Comparison of ENCODE assay signal across 8 cellular contexts in genomic region chr2:176001281-176001902, GRCh38. TPM values are rescaled to one million over a fixed set of nuclear protein-coding genes. Genes with fewer than 3 reads are reported as not detected.
DNase-seq lines count a peak whose midpoint lies in the region; ATAC-seq and TF ChIP-seq lines count a peak whose summit lies in the region.

No MANE protein-coding gene starts in this region.

- H3K9me3 Mint-ChIP-seq in activated CD8-positive, alpha-beta T cell treated with anti-CD3 and anti-CD28 coated beads for 36 hours = no peaks in the 10 kb centered on the region
- no peaks in the 10 kb centered on the region for H3K9me3 Mint-ChIP-seq in stimulated activated naive B cell treated with anti-CD40 and anti-IgM and Interleukin-4, amounts not matched to agents 10 μg/mL and 1 μg/mL and 100 μg/mL, for 72 hours

- H3K9me3 ChIP-seq in muscle layer of colon (ENCODE audit: low read length) = no peaks in the 10 kb centered on the region

- peak overlapping the region; percentile 92 for H3K27ac Mint-ChIP-seq in activated CD8-positive, alpha-beta T cell treated with anti-CD3 and anti-CD28 coated beads for 36 hours
- H3K27ac Mint-ChIP-seq in stimulated activated naive B cell treated with anti-CD40 and anti-IgM and Interleukin-4, amounts not matched to agents 10 μg/mL and 1 μg/mL and 100 μg/mL, for 72 hours = peak overlapping the region; percentile 92

- H3K4me1 Mint-ChIP-seq in activated CD8-positive, alpha-beta T cell treated with anti-CD3 and anti-CD28 coated beads for 36 hours (ENCODE audit: low read depth) = peaks cover 13% of the 10 kb centered on the region
- H3K4me1 Mint-ChIP-seq in stimulated activated naive B cell treated with anti-CD40 and anti-IgM and Interleukin-4, amounts not matched to agents 10 μg/mL and 1 μg/mL and 100 μg/mL, for 72 hours = peaks cover 16 to 17% of the 10 kb centered on the region in 2 donors

- POLR2A ChIA-PET in activated CD8-positive, alpha-beta T cell treated with anti-CD3 and anti-CD28 coated beads for 36 hours (lab: Charles Lee) = interaction anchor here (1.3 to 1.8 kb wide), 4 partner anchors 9 to 76 kb away, joined by 3 to 5 read pairs (median 3); no protein-coding TSS in a partner anchor

- H3K4me3 Mint-ChIP-seq in activated CD8-positive, alpha-beta T cell treated with anti-CD3 and anti-CD28 coated beads for 36 hours = peak overlapping the region; percentile 97
- H3K4me3 Mint-ChIP-seq in stimulated activated naive B cell treated with anti-CD40 and anti-IgM and Interleukin-4, amounts not matched to agents 10 μg/mL and 1 μg/mL and 100 μg/mL, for 72 hours = peak overlapping the region; percentile 93 to 95

- H3K36me3 Mint-ChIP-seq in activated CD8-positive, alpha-beta T cell treated with anti-CD3 and anti-CD28 coated beads for 36 hours (ENCODE audit: low read depth) = no peaks in the 10 kb centered on the region
- no peaks in the 10 kb centered on the region for H3K36me3 Mint-ChIP-seq in stimulated activated naive B cell treated with anti-CD40 and anti-IgM and Interleukin-4, amounts not matched to agents 10 μg/mL and 1 μg/mL and 100 μg/mL, for 72 hours

- ATAC-seq in GM18909 (IDR thresholded peaks at IDR 0.05; ENCODE audit: poor library complexity, unreplicated experiment) (peak; percentile 53), HG03139 (IDR thresholded peaks at IDR 0.05; ENCODE audit: unreplicated experiment) (peak; percentile 36)
- peak; percentile 50 for ATAC-seq in activated CD8-positive, alpha-beta T cell treated with anti-CD3 and anti-CD28 coated beads for 36 hours
- ATAC-seq in stimulated activated naive B cell treated with anti-CD40 and anti-IgM and Interleukin-4, amounts not matched to agents 10 μg/mL and 1 μg/mL and 100 μg/mL, for 72 hours (replicated peaks) = peak; percentile 57

- intact Hi-C loops in activated CD8-positive, alpha-beta T cell treated with anti-CD3 and anti-CD28 coated beads for 36 hours (cut with micrococcal nuclease) = no loop called here

- no peak for TF ChIP-seq CTCF in activated CD8-positive, alpha-beta T cell treated with anti-CD3 and anti-CD28 coated beads for 36 hours (IDR thresholded peaks at IDR 0.05)

- H3K27ac ChIP-seq in epithelial cell of prostate (peak overlapping the region; percentile 59), muscle layer of colon (ENCODE audit: low read depth, low read length) (peak overlapping the region; percentile 70)

- H3K4me3 ChIP-seq in muscle layer of colon (ENCODE audit: low read depth in 1 of 2, low read length in 2 of 2) = peak overlapping the region; percentile 39 to 92

- H3K27me3 Mint-ChIP-seq in activated CD8-positive, alpha-beta T cell treated with anti-CD3 and anti-CD28 coated beads for 36 hours = peaks cover 1% of the 10 kb centered on the region
- H3K27me3 Mint-ChIP-seq in stimulated activated naive B cell treated with anti-CD40 and anti-IgM and Interleukin-4, amounts not matched to agents 10 μg/mL and 1 μg/mL and 100 μg/mL, for 72 hours = peaks cover 8 to 17% of the 10 kb centered on the region in 2 donors

- H3K36me3 ChIP-seq in muscle layer of colon (ENCODE audit: insufficient read depth, low read length) = no peaks in the 10 kb centered on the region

- H3K9ac ChIP-seq in muscle layer of colon (ENCODE audit: low read length) = peak overlapping the region; percentile 84

- H3K27me3 ChIP-seq in muscle layer of colon (ENCODE audit: control insufficient read depth in 1 of 2, insufficient read depth in 2 of 2, low read length in 2 of 2) = no peaks in the 10 kb centered on the region

- peak; percentile 43 for DNase-seq in AG20443 (ENCODE audit: low spot score)
- DNase-seq in NCI-H524 (lab: John Stamatoyannopoulos, UW) = peak; percentile 66 to 71
- peak; percentile 82 for DNase-seq in activated CD8-positive, alpha-beta T cell treated with anti-CD3 and anti-CD28 coated beads for 36 hours
- no peak for DNase-seq in epithelial cell of prostate (ENCODE audit: low read depth, low spot score)
- peak; percentile 26 for DNase-seq in stimulated activated naive B cell treated with anti-CD40 and anti-IgM and Interleukin-4, amounts not matched to agents 10 μg/mL and 1 μg/mL and 100 μg/mL, for 72 hours

- CTCF ChIA-PET in activated CD8-positive, alpha-beta T cell treated with anti-CD3 and anti-CD28 coated beads for 36 hours (lab: Charles Lee) = interaction anchor here (1.2 kb wide), 1 partner anchor 32 kb away, joined by 3 read pairs; no protein-coding TSS in a partner anchor

- H3K4me1 ChIP-seq in muscle layer of colon (ENCODE audit: insufficient read depth, low read length) = no peaks in the 10 kb centered on the region

RNA-seq across cellular contexts. Expression of gene LNPK, which starts 0.7 kb away (rescaled TPM):
- 10 to 100 TPM; 41.9 to 44.7 TPM for total RNA-seq in activated CD8-positive, alpha-beta T cell treated with anti-CD3 and anti-CD28 coated beads for 36 hours
